Comparison of ENCODE assay signal across 24 cellular contexts in the genomic region with DNA sequence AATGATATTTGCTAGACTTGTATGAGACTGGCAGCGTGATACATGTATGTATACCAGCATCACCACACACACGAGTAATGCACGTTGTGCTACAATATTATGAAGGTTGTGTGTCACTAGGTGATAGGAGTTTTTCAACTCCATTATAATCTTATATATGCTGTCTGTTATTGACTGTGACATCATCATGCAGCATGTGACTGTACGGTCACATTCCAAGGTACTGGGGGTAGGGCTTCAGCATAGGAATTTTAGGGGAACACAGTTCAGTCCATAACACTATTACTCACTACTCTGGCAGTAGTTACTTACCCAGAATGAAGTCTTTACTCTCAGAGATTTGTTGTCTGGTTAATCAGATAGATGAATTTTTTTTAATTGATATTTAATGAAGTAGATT.
"Had no signal": no experiment of that assay in that cellular context is flagged by ENCODE, and none has a peak within 500 bp of the region (broad histone marks: within the 10 kb centered on the region; RNA-seq: fewer than 3 reads in every experiment).

No MANE protein-coding gene starts in this region.

- H3K27me3 ChIP-seq: Peyer's patch, SJCRH30 had no signal

- H3K4me2 ChIP-seq: SK-N-SH had no signal

- H3K9ac ChIP-seq: SK-N-SH had no signal

- H3K9me3 ChIP-seq: Peyer's patch, SJCRH30, SK-N-SH had no signal

- DNase-seq: activated CD4-positive, alpha-beta memory T cell treated with anti-CD3 and anti-CD28 coated beads, Interleukin-2, amount 10 ng/mL, durations not matched to agents 7 days and 5 days; activated CD4-positive, alpha-beta T cell treated with anti-CD3 and anti-CD28 coated beads for 36 hours; activated CD4-positive, alpha-beta T cell treated with anti-CD3 and anti-CD28 coated beads, Interleukin-2, amount 50 U/mL, for 1 hour; activated gamma-delta T cell; activated naive CD4-positive, alpha-beta T cell treated with anti-CD3 and anti-CD28 coated beads for 36 hours; activated T-cell treated with anti-CD3 and anti-CD28 coated beads for 4 hours; activated T-cell treated with anti-CD3 and anti-CD28 coated beads, Interleukin-2, amount 50 U/mL, for 48 hours; cerebellar nuclear complex; Kasumi-1; NCI-H1694; NCI-H2029; NCI-H2107; NCI-H2171 treated with DMSO at 0.1 percent for 48 hours; NCI-H510A treated with DMSO at 0.1 percent for 48 hours; NCI-H69; NK-92 treated with Interleukin-12 subunit alpha and Interleukin-12 subunit beta, amount 100 ng/mL, for 24 hours; Peyer's patch; Right ventricle myocardium superior; SJCRH30; SK-N-SH; T-helper 1 cell had no signal

- H3K27ac ChIP-seq: Peyer's patch, RWPE1, SJCRH30, VCaP had no signal

- ATAC-seq: activated CD4-positive, alpha-beta T cell treated with anti-CD3 and anti-CD28 coated beads for 36 hours; activated T-helper 17 cell treated with anti-CD3 and anti-CD28 coated beads, Interleukin-2, amount 50 U/mL, for 72 hours had no signal

- H3K4me1 ChIP-seq: Peyer's patch, SJCRH30 had no signal

- H3K4me3 ChIP-seq: Peyer's patch, SJCRH30 had no signal
